Comparison of ENCODE assay signal across 18 cellular contexts in genomic region chr17:82439829-82440365, GRCh38. TPM values are rescaled to one million over a fixed set of nuclear protein-coding genes. Genes with fewer than 3 reads are reported as not detected.
DNase-seq lines count a peak whose midpoint lies in the region; ATAC-seq, FAIRE-seq and TF ChIP-seq lines count a peak whose summit lies in the region.
"Had no signal": no experiment of that assay in that cellular context is flagged by ENCODE, and none has a peak within 500 bp of the region (broad histone marks: within the 10 kb centered on the region; RNA-seq: fewer than 3 reads in every experiment).

No MANE protein-coding gene starts in this region.

- peaks cover 22% of the 10 kb centered on the region for H3K4me1 Mint-ChIP-seq in stimulated activated naive CD8-positive, alpha-beta T cell treated with anti-CD3 and anti-CD28 coated beads, Interleukin-15, amount 100 ng/mL, for 72 hours

- no peaks in the 10 kb centered on the region for H3K9me3 Mint-ChIP-seq in stimulated activated naive CD8-positive, alpha-beta T cell treated with anti-CD3 and anti-CD28 coated beads, Interleukin-15, amount 100 ng/mL, for 72 hours
- H3K9me3 Mint-ChIP-seq: activated naive CD4-positive, alpha-beta T cell treated with anti-CD3 and anti-CD28 coated beads, Interleukin-2, amount 50 U/mL, for 72 hours; HFFc6 had no signal

- no peak for DNase-seq in stimulated activated naive CD8-positive, alpha-beta T cell treated with anti-CD3 and anti-CD28 coated beads, Interleukin-15, amount 100 ng/mL, for 72 hours
- no peak for DNase-seq in stimulated activated naive CD8-positive, alpha-beta T cell treated with anti-CD3 and anti-CD28 coated beads, Interleukin-15, Interleukin-2, amounts not matched to agents 100 U/mL and 50 U/mL, for 24 hours
- DNase-seq in GM12878 (ENCODE audit: low read depth, low spot score) (no peak), lower lobe of right lung (no peak), occipital lobe (lab: John Stamatoyannopoulos, UW) (no peak), medulla oblongata (ENCODE audit: extremely low spot score) (no peak)
- DNase-seq in activated CD4-positive, alpha-beta T cell treated with anti-CD3 and anti-CD28 coated beads, Interleukin-2, amount 50 U/mL, for 4 hours = no peak
- DNase-seq: activated CD4-positive, alpha-beta T cell treated with anti-CD3 and anti-CD28 coated beads for 4 hours; DMS 273 treated with DMSO at 0.1 percent for 48 hours; HFFc6; NCI-H1105; NCI-H2081; SJCRH30 had no signal

- POLR2A ChIA-PET in GM12878 (lab: Charles Lee) = no interaction called here

- WGBS in GM12878 (ENCODE audit: insufficient coverage, insufficient replicate concordance, low lambda C conversion rate, missing lambda C conversion rate) = 96% methylated on average over 30 of the region's 34 CpGs

- peak; percentile 65 for TF ChIP-seq POLR2A in GM12878 (IDR thresholded peaks at IDR 0.05; ENCODE audit: low read depth, low read length)

- H3K36me3 ChIP-seq in GM12878 (ENCODE audit: control insufficient read depth in 2 of 2, insufficient read depth in 2 of 2, low read length in 1 of 2) (peaks cover 4 to 24% of the 10 kb centered on the region in 2 experiments; a peak in 3 of 4 replicates), lower lobe of right lung (peaks cover 50% of the 10 kb centered on the region)

- in situ Hi-C loops in GM12878 (cut with MboI) = no loop called here

- intact Hi-C loops in GM12878 (cut with micrococcal nuclease; ENCODE audit: unreplicated experiment) (no loop called here), lower lobe of right lung (cut with DNase I) (no loop called here)

- CTCF ChIA-PET in GM12878 (lab: Yijun Ruan, JAX) = no interaction called here

- FAIRE-seq in GM12878 (lab: Jason Lieb, UNC) = no peak
- FAIRE-seq: G401.6, keratinocyte had no signal

- H3K27me3 Mint-ChIP-seq in stimulated activated naive CD8-positive, alpha-beta T cell treated with anti-CD3 and anti-CD28 coated beads, Interleukin-15, amount 100 ng/mL, for 72 hours = no peaks in the 10 kb centered on the region

- no peak overlapping the region for H3K4me3 Mint-ChIP-seq in stimulated activated naive CD8-positive, alpha-beta T cell treated with anti-CD3 and anti-CD28 coated beads, Interleukin-15, amount 100 ng/mL, for 72 hours
- H3K4me3 Mint-ChIP-seq: HFFc6 had no signal

- TF ChIP-seq CTCF in GM12878 (IDR thresholded peaks at IDR 0.05 in 2 of 3, conservative IDR thresholded peaks at IDR 0.05 in 1 of 3; ENCODE audit: control insufficient read depth in 2 of 3, extremely low read depth in 1 of 3, insufficient read depth in 1 of 3, low read depth in 3 of 3, low read length in 3 of 3) = no peak
- no peak for TF ChIP-seq CTCF in lower lobe of right lung (IDR thresholded peaks at IDR 0.05)

- H3K9me3 ChIP-seq in GM12878 (replicated peaks; ENCODE audit: control insufficient read depth, insufficient read depth, low read length) = no peaks in the 10 kb centered on the region
- H3K9me3 ChIP-seq in lower lobe of right lung = no peaks in the 10 kb centered on the region
- H3K9me3 ChIP-seq: gastroesophageal sphincter, SJCRH30 had no signal

- H3K4me3 ChIP-seq in GM12878 = no peak overlapping the region
- H3K4me3 ChIP-seq in lower lobe of right lung = peak overlapping the region; percentile 21

- SMC1A ChIA-PET in GM12878 (lab: Charles Lee; ENCODE audit: uncharacterized antibody, unreplicated experiment) = no interaction called here

- no peak overlapping the region for H2AFZ ChIP-seq in GM12878 (ENCODE audit: control insufficient read depth, low read depth, low read length)

- no peak overlapping the region for H3K27ac ChIP-seq in GM12878 (ENCODE audit: control insufficient read depth, insufficient read depth)
- no peak overlapping the region for H3K27ac ChIP-seq in lower lobe of right lung
- H3K27ac ChIP-seq: SJCRH30 had no signal

- H3K27me3 ChIP-seq in GM12878 (replicated peaks in 1 of 2; ENCODE audit: control insufficient read depth in 2 of 2, insufficient read depth in 2 of 2, low read length in 1 of 2) (no peaks in the 10 kb centered on the region), lower lobe of right lung (ENCODE audit: low read depth) (no peaks in the 10 kb centered on the region)
- H3K27me3 ChIP-seq: gastroesophageal sphincter, SJCRH30 had no signal

- H3K79me2 ChIP-seq in GM12878 (ENCODE audit: control insufficient read depth, insufficient read depth, low read length) = no peaks in the 10 kb centered on the region

- H4K20me1 ChIP-seq in GM12878 (ENCODE audit: control insufficient read depth, insufficient read depth) = no peaks in the 10 kb centered on the region; the same call in 1 of the 2 replicates

- H3K4me1 ChIP-seq in GM12878 (ENCODE audit: control insufficient read depth, insufficient read depth, low read length) = peaks cover 16% of the 10 kb centered on the region
- peaks cover 9% of the 10 kb centered on the region for H3K4me1 ChIP-seq in lower lobe of right lung

- ATAC-seq in stimulated activated naive CD8-positive, alpha-beta T cell treated with anti-CD3 and anti-CD28 coated beads, Interleukin-15, amount 100 ng/mL, for 72 hours = peak; percentile 3
- ATAC-seq in stimulated activated naive CD8-positive, alpha-beta T cell treated with anti-CD3 and anti-CD28 coated beads, Interleukin-15, Interleukin-2, amounts not matched to agents 100 U/mL and 50 U/mL, for 24 hours = no peak
- ATAC-seq in GM12878 = no peak
- ATAC-seq in lower lobe of right lung = no peak
- ATAC-seq in GM18907 (IDR thresholded peaks at IDR 0.05; ENCODE audit: unreplicated experiment) = no peak
- ATAC-seq: activated naive CD4-positive, alpha-beta T cell treated with anti-CD3 and anti-CD28 coated beads, Interleukin-2, amount 50 U/mL, for 72 hours had no signal

- no peak overlapping the region for H3K9ac ChIP-seq in GM12878 (ENCODE audit: control insufficient read depth, insufficient read depth, low read length)

- H3K27ac Mint-ChIP-seq in stimulated activated naive CD8-positive, alpha-beta T cell treated with anti-CD3 and anti-CD28 coated beads, Interleukin-15, amount 100 ng/mL, for 72 hours = peak overlapping the region in 1 of 2 donors; percentile 74
- H3K27ac Mint-ChIP-seq: HFFc6 had no signal

- no peak for TF ChIP-seq EP300 in GM12878 (IDR thresholded peaks at IDR 0.05; ENCODE audit: borderline replicate concordance in 1 of 2, control insufficient read depth in 1 of 2, low read depth in 2 of 2, low read length in 2 of 2)

- BruUV-seq in GM12878 (replicated peaks; lab: Mats Ljungman, UMichigan) = no TSS peak

- H3K4me2 ChIP-seq in GM12878 (ENCODE audit: control insufficient read depth, insufficient read depth) = no peak overlapping the region

- RAD21 ChIA-PET in GM12878 (lab: Charles Lee; ENCODE audit: unreplicated experiment) = no interaction called here

- TF ChIP-seq RAD21 in GM12878 (IDR thresholded peaks at IDR 0.05; ENCODE audit: insufficient read depth, low read depth, low read length) = no peak

RNA-seq across cellular contexts. Expression of gene CYBC1, which starts 10.7 kb away (rescaled TPM):
- total RNA-seq in GM12878 (2013; cell fraction: nucleolus; rRNA removed) = 374 and 423 TPM in 2 replicates
- total RNA-seq in GM12878 (2014; rRNA removed) = 119 and 141 TPM in 2 replicates
- total RNA-seq in GM12878 (2014; rRNA removed; fragmentation: Illumina TruSeq; extraction: Trizol) = 93.1 and 97.9 TPM in 2 replicates
- total RNA-seq in GM12878 (2021) = 156 and 159 TPM in 2 replicates
- 98.7 TPM for polyA plus RNA-seq in GM12878 (2011; ENCODE audit: low read depth)
- 101 and 125 TPM in 2 replicates for polyA plus RNA-seq in GM12878 (2011; rRNA removed)
- 197 and 266 TPM in 2 replicates for polyA plus RNA-seq in GM12878 (2011; cell fraction: cytosol; rRNA removed)
- 419 and 530 TPM in 2 replicates for polyA plus RNA-seq in GM12878 (2011; cell fraction: nucleus; rRNA removed)
- polyA plus RNA-seq in GM12878 (2012) = 155 and 177 TPM in 2 replicates
- 81.7 and 120 TPM in 2 replicates for polyA plus RNA-seq in GM12878 (2014; fragmentation: Illumina TruSeq; extraction: Trizol)
- polyA plus RNA-seq in GM12878 (2014; fragmentation: Nextera tagmentation; extraction: Ambion mirVana) = 1 to 10 TPM; 4.2 to 8.5 TPM
- polyA plus RNA-seq in GM12878 (2014; rRNA removed) = 162 and 194 TPM in 2 replicates
- polyA plus RNA-seq in GM12878 (2016; fragmentation: Nextera tagmentation; extraction: Ambion mirVana) = 100 to 1,000 TPM; 150 to 157 TPM
- polyA minus RNA-seq in GM12878 (2011; rRNA and poly(A)+ RNA removed) = 79.4 and 160 TPM in 2 replicates
- polyA minus RNA-seq in GM12878 (2011; cell fraction: cytosol; rRNA and poly(A)+ RNA removed) = 79.5 and 85.7 TPM in 2 replicates
- 112 and 194 TPM in 2 replicates for polyA minus RNA-seq in GM12878 (2011; cell fraction: nucleus; rRNA and poly(A)+ RNA removed)
- total RNA-seq in lower lobe of right lung = 132 TPM
- 22.9 TPM for total RNA-seq in occipital lobe

RNA-seq across cellular contexts. Expression of gene NARF, which starts 18.6 kb away (rescaled TPM):
- total RNA-seq in GM12878 (2013; cell fraction: nucleolus; rRNA removed) = 167 and 178 TPM in 2 replicates
- total RNA-seq in GM12878 (2014; rRNA removed) = 35.5 and 44.1 TPM in 2 replicates
- 29.2 and 29.4 TPM in 2 replicates for total RNA-seq in GM12878 (2014; rRNA removed; fragmentation: Illumina TruSeq; extraction: Trizol)
- total RNA-seq in GM12878 (2021) = 65.3 and 65.8 TPM in 2 replicates
- 72.0 TPM for polyA plus RNA-seq in GM12878 (2011; ENCODE audit: low read depth)
- 120 and 138 TPM in 2 replicates for polyA plus RNA-seq in GM12878 (2011; rRNA removed)
- polyA plus RNA-seq in GM12878 (2011; cell fraction: cytosol; rRNA removed) = 128 and 152 TPM in 2 replicates
- 170 and 183 TPM in 2 replicates for polyA plus RNA-seq in GM12878 (2011; cell fraction: nucleus; rRNA removed)
- polyA plus RNA-seq in GM12878 (2012) = 120 and 130 TPM in 2 replicates
- polyA plus RNA-seq in GM12878 (2014; fragmentation: Illumina TruSeq; extraction: Trizol) = 22.4 and 42.7 TPM in 2 replicates
- polyA plus RNA-seq in GM12878 (2014; fragmentation: Nextera tagmentation; extraction: Ambion mirVana) = 10 to 100 TPM; 16.7 to 27.4 TPM
- 50.9 and 56.1 TPM in 2 replicates for polyA plus RNA-seq in GM12878 (2014; rRNA removed)
- polyA plus RNA-seq in GM12878 (2016; fragmentation: Nextera tagmentation; extraction: Ambion mirVana) = 100 to 1,000 TPM; 115 to 126 TPM
- 81.9 and 82.4 TPM in 2 replicates for polyA minus RNA-seq in GM12878 (2011; rRNA and poly(A)+ RNA removed)
- polyA minus RNA-seq in GM12878 (2011; cell fraction: cytosol; rRNA and poly(A)+ RNA removed) = 27.1 and 29.1 TPM in 2 replicates
- polyA minus RNA-seq in GM12878 (2011; cell fraction: nucleus; rRNA and poly(A)+ RNA removed) = 29.7 and 37.7 TPM in 2 replicates
- 54.9 TPM for total RNA-seq in lower lobe of right lung
- 38.1 TPM for total RNA-seq in occipital lobe

RNA-seq across cellular contexts. Expression of gene OGFOD3, which starts 21.5 kb away (rescaled TPM):
- total RNA-seq in GM12878 (2013; cell fraction: nucleolus; rRNA removed) = 32.4 and 38.4 TPM in 2 replicates
- 21.0 TPM in 2 replicates for total RNA-seq in GM12878 (2014; rRNA removed)
- total RNA-seq in GM12878 (2014; rRNA removed; fragmentation: Illumina TruSeq; extraction: Trizol) = 10.3 and 11.6 TPM in 2 replicates
- 25.8 and 29.6 TPM in 2 replicates for total RNA-seq in GM12878 (2021)
- 6.8 TPM for polyA plus RNA-seq in GM12878 (2011; ENCODE audit: low read depth)
- 10.8 and 16.9 TPM in 2 replicates for polyA plus RNA-seq in GM12878 (2011; rRNA removed)
- polyA plus RNA-seq in GM12878 (2011; cell fraction: cytosol; rRNA removed) = 31.6 and 39.7 TPM in 2 replicates
- 33.0 and 43.8 TPM in 2 replicates for polyA plus RNA-seq in GM12878 (2011; cell fraction: nucleus; rRNA removed)
- polyA plus RNA-seq in GM12878 (2012) = 15.1 and 18.3 TPM in 2 replicates
- polyA plus RNA-seq in GM12878 (2014; fragmentation: Illumina TruSeq; extraction: Trizol) = 4.2 and 10.2 TPM in 2 replicates
- polyA plus RNA-seq in GM12878 (2014; fragmentation: Nextera tagmentation; extraction: Ambion mirVana) = 1 to 10 TPM in 1 of 2 experiments, under 1 TPM in 1; 0.48 to 2.4 TPM
- 19.6 and 23.7 TPM in 2 replicates for polyA plus RNA-seq in GM12878 (2014; rRNA removed)
- 10 to 100 TPM; 25.9 to 28.4 TPM for polyA plus RNA-seq in GM12878 (2016; fragmentation: Nextera tagmentation; extraction: Ambion mirVana)
- polyA minus RNA-seq in GM12878 (2011; rRNA and poly(A)+ RNA removed) = 18.4 and 28.0 TPM in 2 replicates
- 12.6 and 16.9 TPM in 2 replicates for polyA minus RNA-seq in GM12878 (2011; cell fraction: cytosol; rRNA and poly(A)+ RNA removed)
- polyA minus RNA-seq in GM12878 (2011; cell fraction: nucleus; rRNA and poly(A)+ RNA removed) = 5.7 and 14.4 TPM in 2 replicates
- 27.1 TPM for total RNA-seq in lower lobe of right lung
- 9.4 TPM for total RNA-seq in occipital lobe

RNA-seq across cellular contexts. Expression of gene HEXD, which starts 21.8 kb away (rescaled TPM):
- 34.6 and 37.8 TPM in 2 replicates for total RNA-seq in GM12878 (2013; cell fraction: nucleolus; rRNA removed)
- total RNA-seq in GM12878 (2014; rRNA removed) (10.8 and 12.7 TPM in 2 replicates), GM12878 (2014; rRNA removed; fragmentation: Illumina TruSeq; extraction: Trizol) (5.8 and 6.4 TPM in 2 replicates), GM12878 (2021) (15.9 and 16.4 TPM in 2 replicates), lower lobe of right lung (60.2 TPM), occipital lobe (20.6 TPM)
- 4.9 TPM for polyA plus RNA-seq in GM12878 (2011; ENCODE audit: low read depth)
- polyA plus RNA-seq in GM12878 (2011; rRNA removed) (5.1 and 7.6 TPM in 2 replicates), GM12878 (2014; fragmentation: Illumina TruSeq; extraction: Trizol) (5.0 and 6.3 TPM in 2 replicates), GM12878 (2014; fragmentation: Nextera tagmentation; extraction: Ambion mirVana) (1 to 10 TPM; 1.6 to 1.9 TPM), GM12878 (2014; rRNA removed) (21.9 and 24.2 TPM in 2 replicates), GM12878 (2016; fragmentation: Nextera tagmentation; extraction: Ambion mirVana) (1 to 10 TPM; 4.9 to 8.7 TPM)
- polyA plus RNA-seq in GM12878 (2011; cell fraction: cytosol; rRNA removed) = 7.5 and 11.0 TPM in 2 replicates
- 119 and 120 TPM in 2 replicates for polyA plus RNA-seq in GM12878 (2011; cell fraction: nucleus; rRNA removed)
- polyA plus RNA-seq in GM12878 (2012) = 9.6 and 13.9 TPM in 2 replicates
- polyA minus RNA-seq in GM12878 (2011; rRNA and poly(A)+ RNA removed) = 2.5 and 5.6 TPM in 2 replicates
- 2.1 TPM in 2 replicates for polyA minus RNA-seq in GM12878 (2011; cell fraction: cytosol; rRNA and poly(A)+ RNA removed)
- polyA minus RNA-seq in GM12878 (2011; cell fraction: nucleus; rRNA and poly(A)+ RNA removed) = 8.1 and 10.9 TPM in 2 replicates
